In genomic region chr7:102335574-102335973, GRCh38 we compare ENCODE assay signal across 12 cellular contexts. TPM values are rescaled to one million over a fixed set of nuclear protein-coding genes. Genes with fewer than 3 reads are reported as not detected.
"Had no signal": no experiment of that assay in that cellular context is flagged by ENCODE, and none has a peak within 500 bp of the region (broad histone marks: within the 10 kb centered on the region; RNA-seq: fewer than 3 reads in every experiment).

No MANE protein-coding gene starts in this region.

RNA-seq across cellular contexts. Expression of gene SPDYE6, which starts 20.7 kb away (rescaled TPM):
- total RNA-seq: activated CD8-positive, alpha-beta memory T cell treated with anti-CD3 and anti-CD28 coated beads for 36 hours; activated CD8-positive, alpha-beta T cell treated with anti-CD3 and anti-CD28 coated beads for 36 hours; activated naive CD8-positive, alpha-beta T cell treated with anti-CD3 and anti-CD28 coated beads for 36 hours; activated T-cell treated with anti-CD3 and anti-CD28 coated beads, Interleukin-2, amount 50 U/mL, for 72 hours; activated T-helper 17 cell treated with anti-CD3 and anti-CD28 coated beads, Interleukin-2, amount 50 U/mL, for 72 hours; aorta; cerebellum; MCF 10A; PC-9; Right ventricle myocardium superior; T-helper 1 cell treated with Interleukin-12 subunit alpha and Interleukin-12 subunit beta and Interleukin-4 antibody, amounts not matched to agents 30 ng/mL and 1 ng/mL, for 36 hours; T-helper 2 cell treated with Interferon-gamma antibody and Interleukin-4, amounts not matched to agents 100 ng/mL and 5 ng/mL, for 36 hours had no signal
